Comparison of ENCODE assay signal across 8 cellular contexts in genomic region chr19:34580408-34580807, GRCh38.
"Had no signal": no experiment of that assay in that cellular context is flagged by ENCODE, and none has a peak within 500 bp of the region (broad histone marks: within the 10 kb centered on the region; RNA-seq: fewer than 3 reads in every experiment).

No MANE protein-coding gene starts in this region.

- FAIRE-seq: G401.6, GM12878, GM12891, GM12892, GM18507, GM19239 had no signal

- H3K4me3 ChIP-seq: GM12878 had no signal

- DNase-seq: GDM1, GF-D8 had no signal

- ATAC-seq: GM12878 had no signal
